Comparison of ENCODE assay signal across 11 cellular contexts in genomic region chr2:203998195-203998804, GRCh38.
DNase-seq lines count a peak whose midpoint lies in the region; ATAC-seq and TF ChIP-seq lines count a peak whose summit lies in the region.
"Had no signal": no experiment of that assay in that cellular context is flagged by ENCODE, and none has a peak within 500 bp of the region (broad histone marks: within the 10 kb centered on the region; RNA-seq: fewer than 3 reads in every experiment).

No MANE protein-coding gene starts in this region.

- no peak for ATAC-seq in CD4-positive, alpha-beta T cell (ENCODE audit: poor library complexity)
- ATAC-seq in GM21447 (IDR thresholded peaks at IDR 0.05; ENCODE audit: unreplicated experiment) (peak; percentile 45), GM19455 (IDR thresholded peaks at IDR 0.05; ENCODE audit: unreplicated experiment) (no peak)

- no peak overlapping the region for H3K4me3 ChIP-seq in astrocyte of the cerebellum (ENCODE audit: low read depth, low read length)
- H3K4me3 ChIP-seq: esophagus muscularis mucosa had no signal

- no peaks in the 10 kb centered on the region for H3K9me3 ChIP-seq in CD4-positive, alpha-beta T cell (ENCODE audit: control insufficient read depth, low read length)
- H3K9me3 ChIP-seq: esophagus muscularis mucosa had no signal

- H3K9me3 Mint-ChIP-seq in CD4-positive, alpha-beta T cell: no peaks in the 10 kb centered on the region

- CTCF ChIA-PET in CD4-positive, alpha-beta T cell (lab: Charles Lee): no interaction called here

- no peak overlapping the region for H3K27ac ChIP-seq in CD4-positive, alpha-beta T cell (ENCODE audit: low read depth, low read length)
- H3K27ac ChIP-seq: esophagus muscularis mucosa had no signal

- peaks cover 78% of the 10 kb centered on the region for H3K4me1 Mint-ChIP-seq in CD4-positive, alpha-beta T cell (ENCODE audit: low read depth)

- H3K4me3 Mint-ChIP-seq in CD4-positive, alpha-beta T cell: peak overlapping the region; percentile 42

- no peaks in the 10 kb centered on the region for H3K36me3 Mint-ChIP-seq in CD4-positive, alpha-beta T cell (ENCODE audit: low read depth)

- no peak for TF ChIP-seq CTCF in CD4-positive, alpha-beta T cell (IDR thresholded peaks at IDR 0.05)
- no peak for TF ChIP-seq CTCF in astrocyte of the cerebellum (IDR thresholded peaks at IDR 0.05; ENCODE audit: low read depth, low read length, missing control alignments)

- no peaks in the 10 kb centered on the region for H3K27me3 Mint-ChIP-seq in CD4-positive, alpha-beta T cell

- POLR2A ChIA-PET in CD4-positive, alpha-beta T cell (lab: Charles Lee): interaction anchor here (2.8 kb wide), 1 partner anchor 25 kb away, joined by 11 read pairs; no protein-coding TSS in a partner anchor

- H3K27ac Mint-ChIP-seq in CD4-positive, alpha-beta T cell: peak overlapping the region; percentile 86

- no peaks in the 10 kb centered on the region for H3K27me3 ChIP-seq in CD4-positive, alpha-beta T cell (ENCODE audit: control insufficient read depth, insufficient read depth, low read length)
- H3K27me3 ChIP-seq: esophagus muscularis mucosa had no signal

- no peak for DNase-seq in CD4-positive, alpha-beta T cell
- DNase-seq in astrocyte of the cerebellum (ENCODE audit: low read depth) (peak; percentile 42), medulla oblongata (ENCODE audit: extremely low spot score) (peak; percentile 8), NCI-H1930 (lab: John Stamatoyannopoulos, UW) (no peak)
- no peak for DNase-seq in stimulated activated CD8-positive, alpha-beta memory T cell treated with anti-CD3 and anti-CD28 coated beads, Interleukin-4, amount 100 ng/mL, for 48 hours
- DNase-seq: NCI-H1092; NCI-H446; stimulated activated CD4-positive, alpha-beta T cell treated with anti-CD3 and anti-CD28 coated beads, Interleukin-4, amount 100 ng/mL, for 1 hour had no signal

- intact Hi-C loops in CD4-positive, alpha-beta T cell (cut with DNase I, micrococcal nuclease): loop anchor here in 1 of 2 experiments (5.0 kb wide), 1 partner anchor 46 kb away; no protein-coding TSS in a partner anchor

- in situ Hi-C loops in astrocyte of the cerebellum (cut with HindIII; ENCODE audit: low sequenced_read_pairs): no loop called here

Comparison
In these comparisons a context has a peak if more than half of its experiments do, and no peak if none do; other contexts are left out.
1. DNase-seq: peak in astrocyte of the cerebellum (single experiment) and medulla oblongata (single experiment); none in CD4-positive, alpha-beta T cell (0 of 10), NCI-H1930 (0 of 2) and stimulated activated CD8-positive, alpha-beta memory T cell treated with anti-CD3 and anti-CD28 coated beads, Interleukin-4, amount 100 ng/mL, for 48 hours (single experiment).